Comparison of ENCODE assay signal across 17 cellular contexts in genomic region chr17:16962804-16963203, GRCh38. TPM values are rescaled to one million over a fixed set of nuclear protein-coding genes. Genes with fewer than 3 reads are reported as not detected.
DNase-seq lines count a peak whose midpoint lies in the region; ATAC-seq and TF ChIP-seq lines count a peak whose summit lies in the region.
"Had no signal": no experiment of that assay in that cellular context is flagged by ENCODE, and none has a peak within 500 bp of the region (broad histone marks: within the 10 kb centered on the region; RNA-seq: fewer than 3 reads in every experiment).

No MANE protein-coding gene starts in this region.

- H2AFZ ChIP-seq in MM.1S (ENCODE audit: low read length) = no peak overlapping the region

- peak; percentile 8 for DNase-seq in activated CD4-positive, alpha-beta memory T cell treated with anti-CD3 and anti-CD28 coated beads, Interleukin-2, amount 10 ng/mL, durations not matched to agents 7 days and 5 days
- no peak for DNase-seq in activated CD4-positive, alpha-beta memory T cell treated with anti-CD3 and anti-CD28 coated beads for 36 hours
- DNase-seq in MM.1S = no peak
- DNase-seq in brain microvascular endothelial cell = no peak
- peak; percentile 8 for DNase-seq in testis
- DNase-seq in T-helper 1 cell = no peak
- DNase-seq: activated CD8-positive, alpha-beta memory T cell treated with anti-CD3 and anti-CD28 coated beads, Interleukin-2, amount 50 U/mL, for 48 hours; DMS79 treated with DMSO at 0.1 percent for 48 hours; NCI-H1048; NCI-H446 treated with DMSO at 0.1 percent for 48 hours; stimulated activated CD4-positive, alpha-beta T cell treated with anti-CD3 and anti-CD28 coated beads, Interleukin-1b, Interleukin-23, amount 100 ng/mL, for 48 hours had no signal

- CTCF ChIA-PET in activated CD4-positive, alpha-beta memory T cell treated with anti-CD3 and anti-CD28 coated beads, Interleukin-2, amount 10 ng/mL, durations not matched to agents 7 days and 5 days (lab: Charles Lee) = no interaction called here
- CTCF ChIA-PET in activated CD4-positive, alpha-beta memory T cell treated with anti-CD3 and anti-CD28 coated beads for 36 hours (lab: Charles Lee) = no interaction called here

- peaks cover 9% of the 10 kb centered on the region for H4K20me1 ChIP-seq in MM.1S (ENCODE audit: insufficient read depth, low read length)

- H3K9me3 Mint-ChIP-seq in activated CD4-positive, alpha-beta memory T cell treated with anti-CD3 and anti-CD28 coated beads, Interleukin-2, amount 10 ng/mL, durations not matched to agents 7 days and 5 days = peaks cover 3% of the 10 kb centered on the region
- H3K9me3 Mint-ChIP-seq in activated CD4-positive, alpha-beta memory T cell treated with anti-CD3 and anti-CD28 coated beads for 36 hours = peaks cover 7% of the 10 kb centered on the region

- intact Hi-C loops in activated CD4-positive, alpha-beta memory T cell treated with anti-CD3 and anti-CD28 coated beads for 36 hours (cut with micrococcal nuclease) = no loop called here
- intact Hi-C loops in testis (cut with DNase I; ENCODE audit: low total_unique reads) = no loop called here

- H3K79me2 ChIP-seq in MM.1S (ENCODE audit: low read length) = peaks cover 100% of the 10 kb centered on the region

- H3K27me3 ChIP-seq in MM.1S (replicated peaks; ENCODE audit: insufficient read depth, low read length) (no peaks in the 10 kb centered on the region), brain microvascular endothelial cell (replicated peaks) (no peaks in the 10 kb centered on the region), testis (no peaks in the 10 kb centered on the region)
- H3K27me3 ChIP-seq: adrenal gland had no signal

- no peaks in the 10 kb centered on the region for H3K36me3 Mint-ChIP-seq in activated CD4-positive, alpha-beta memory T cell treated with anti-CD3 and anti-CD28 coated beads, Interleukin-2, amount 10 ng/mL, durations not matched to agents 7 days and 5 days (ENCODE audit: low read depth)
- H3K36me3 Mint-ChIP-seq in activated CD4-positive, alpha-beta memory T cell treated with anti-CD3 and anti-CD28 coated beads for 36 hours = no peaks in the 10 kb centered on the region

- TF ChIP-seq CTCF in MM.1S (IDR thresholded peaks at IDR 0.05; ENCODE audit: low read length) (peak; percentile 21), brain microvascular endothelial cell (IDR thresholded peaks at IDR 0.05; ENCODE audit: low read depth, low read length, missing control alignments) (peak; percentile 34), testis (IDR thresholded peaks at IDR 0.05) (no peak)

- no peak overlapping the region for H3K27ac Mint-ChIP-seq in activated CD4-positive, alpha-beta memory T cell treated with anti-CD3 and anti-CD28 coated beads, Interleukin-2, amount 10 ng/mL, durations not matched to agents 7 days and 5 days
- H3K27ac Mint-ChIP-seq in activated CD4-positive, alpha-beta memory T cell treated with anti-CD3 and anti-CD28 coated beads for 36 hours = no peak overlapping the region
- H3K27ac Mint-ChIP-seq: dendritic cell treated with granulocyte-macrophage colony-stimulating factor and Interleukin-4, amounts not matched to agents 40 ng/mL and 50 ng/mL, for 4 days had no signal

- H3K27me3 Mint-ChIP-seq in activated CD4-positive, alpha-beta memory T cell treated with anti-CD3 and anti-CD28 coated beads, Interleukin-2, amount 10 ng/mL, durations not matched to agents 7 days and 5 days = peaks cover 41% of the 10 kb centered on the region
- H3K27me3 Mint-ChIP-seq in activated CD4-positive, alpha-beta memory T cell treated with anti-CD3 and anti-CD28 coated beads for 36 hours = peaks cover 4% of the 10 kb centered on the region

- H3K9ac ChIP-seq in MM.1S (ENCODE audit: low read length) = no peak overlapping the region

- TF ChIP-seq POLR2A in testis (IDR thresholded peaks at IDR 0.05) = no peak

- peak overlapping the region; percentile 9; the same call in 1 of the 2 replicates for H3K4me2 ChIP-seq in MM.1S (ENCODE audit: low read depth, low read length)

- H3F3A ChIP-seq in MM.1S (ENCODE audit: insufficient read depth, low read length) = peaks cover 42% of the 10 kb centered on the region

- H3K4me3 ChIP-seq in MM.1S (ENCODE audit: low read length) (no peak overlapping the region), brain microvascular endothelial cell (ENCODE audit: low read depth, low read length) (no peak overlapping the region), testis (no peak overlapping the region)
- H3K4me3 ChIP-seq: adrenal gland, prostate gland had no signal

- in situ Hi-C loops in brain microvascular endothelial cell (cut with HindIII; ENCODE audit: low pct_ligation_motif_present, low sequenced_read_pairs) = no loop called here

- H3K36me3 ChIP-seq in MM.1S (replicated peaks; ENCODE audit: insufficient read depth, low read length) (peaks cover 29% of the 10 kb centered on the region), brain microvascular endothelial cell (replicated peaks) (no peaks in the 10 kb centered on the region), testis (ENCODE audit: low read depth, missing control alignments) (no peaks in the 10 kb centered on the region)
- H3K36me3 ChIP-seq: adrenal gland, prostate gland had no signal

- H3K4me1 ChIP-seq in MM.1S (ENCODE audit: low read length) (peaks cover 64% of the 10 kb centered on the region), testis (no peaks in the 10 kb centered on the region)
- H3K4me1 ChIP-seq: adrenal gland, prostate gland had no signal

- WGBS in testis, 2 donors = 54 to 59% methylated on average over 7 of the region's 7 CpGs

- ATAC-seq in HG03565 (IDR thresholded peaks at IDR 0.05; ENCODE audit: unreplicated experiment) (no peak), GM18520 (IDR thresholded peaks at IDR 0.05; ENCODE audit: unreplicated experiment) (no peak)

- POLR2A ChIA-PET in activated CD4-positive, alpha-beta memory T cell treated with anti-CD3 and anti-CD28 coated beads, Interleukin-2, amount 10 ng/mL, durations not matched to agents 7 days and 5 days (lab: Charles Lee) = no interaction called here
- POLR2A ChIA-PET in activated CD4-positive, alpha-beta memory T cell treated with anti-CD3 and anti-CD28 coated beads for 36 hours (lab: Charles Lee) = no interaction called here

- H3K27ac ChIP-seq in MM.1S (ENCODE audit: low read length) (peak overlapping the region; percentile 58; the same call in 1 of the 2 replicates), brain microvascular endothelial cell (no peak overlapping the region), testis (no peak overlapping the region)
- H3K27ac ChIP-seq: adrenal gland, prostate gland, RWPE1 had no signal

- H3K9me2 ChIP-seq in MM.1S (replicated peaks; ENCODE audit: insufficient read depth, low read length) = no peaks in the 10 kb centered on the region

- H3K4me3 Mint-ChIP-seq in activated CD4-positive, alpha-beta memory T cell treated with anti-CD3 and anti-CD28 coated beads, Interleukin-2, amount 10 ng/mL, durations not matched to agents 7 days and 5 days = no peak overlapping the region
- no peak overlapping the region for H3K4me3 Mint-ChIP-seq in activated CD4-positive, alpha-beta memory T cell treated with anti-CD3 and anti-CD28 coated beads for 36 hours
- H3K4me3 Mint-ChIP-seq: dendritic cell treated with granulocyte-macrophage colony-stimulating factor and Interleukin-4, amounts not matched to agents 40 ng/mL and 50 ng/mL, for 4 days had no signal

- H3K9me3 ChIP-seq in MM.1S (replicated peaks; ENCODE audit: insufficient read depth, low read length) (no peaks in the 10 kb centered on the region), testis (no peaks in the 10 kb centered on the region)
- H3K9me3 ChIP-seq: adrenal gland, prostate gland had no signal

- H3K4me1 Mint-ChIP-seq in activated CD4-positive, alpha-beta memory T cell treated with anti-CD3 and anti-CD28 coated beads, Interleukin-2, amount 10 ng/mL, durations not matched to agents 7 days and 5 days = no peaks in the 10 kb centered on the region
- H3K4me1 Mint-ChIP-seq in activated CD4-positive, alpha-beta memory T cell treated with anti-CD3 and anti-CD28 coated beads for 36 hours (ENCODE audit: low read depth) = no peaks in the 10 kb centered on the region

RNA-seq across cellular contexts. Expression of gene TNFRSF13B, which starts 9.1 kb away (rescaled TPM):
- not detected for total RNA-seq in activated CD4-positive, alpha-beta memory T cell treated with anti-CD3 and anti-CD28 coated beads, Interleukin-2, amount 10 ng/mL, durations not matched to agents 7 days and 5 days
- total RNA-seq in activated CD4-positive, alpha-beta memory T cell treated with anti-CD3 and anti-CD28 coated beads for 36 hours = not detected
- not detected for total RNA-seq in testis
- polyA plus RNA-seq in testis (ENCODE audit: insufficient read depth, low read depth, low replicate concordance) = 0.59 TPM
- total RNA-seq: adrenal gland, prostate gland had no signal

Comparison
In these comparisons a context has a peak if more than half of its experiments do, and no peak if none do; other contexts are left out.
1. DNase-seq: peak in activated CD4-positive, alpha-beta memory T cell treated with anti-CD3 and anti-CD28 coated beads, Interleukin-2, amount 10 ng/mL, durations not matched to agents 7 days and 5 days (single experiment) and testis (single experiment); none in activated CD4-positive, alpha-beta memory T cell treated with anti-CD3 and anti-CD28 coated beads for 36 hours (single experiment), MM.1S (single experiment), brain microvascular endothelial cell (single experiment) and T-helper 1 cell (0 of 5).
2. CTCF ChIP-seq: peak in MM.1S (single experiment) and brain microvascular endothelial cell (single experiment); none in testis (0 of 3).